Comparison of ENCODE assay signal across 5 cellular contexts in the genomic region with DNA sequence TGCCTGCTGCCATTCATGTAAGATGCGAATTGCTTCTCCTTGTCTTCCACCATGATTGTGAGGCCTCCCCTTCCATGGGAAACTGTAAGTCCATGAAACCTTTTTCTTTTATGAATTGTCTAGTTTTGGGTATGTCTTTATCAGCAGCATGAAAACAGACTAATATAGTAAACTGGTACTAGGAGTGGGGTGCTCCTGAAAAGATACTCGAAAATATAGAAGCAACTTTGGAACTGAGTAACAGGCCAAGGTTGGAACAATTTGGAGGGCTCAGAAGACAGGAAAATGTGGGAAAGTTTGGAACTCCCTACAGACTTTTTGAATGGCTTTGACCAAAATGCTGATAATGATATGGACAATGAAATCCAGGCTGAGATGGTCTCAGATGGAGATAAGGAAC. TPM values are rescaled to one million over a fixed set of nuclear protein-coding genes. Genes with fewer than 3 reads are reported as not detected.
"Had no signal": no experiment of that assay in that cellular context is flagged by ENCODE, and none has a peak within 500 bp of the region (broad histone marks: within the 10 kb centered on the region; RNA-seq: fewer than 3 reads in every experiment).

No MANE protein-coding gene starts in this region.

RNA-seq across cellular contexts. Expression of gene SPATA16, which starts 53.8 kb away (rescaled TPM):
- total RNA-seq: HepG2, HT-29, HT1080, IMR-90 had no signal
- polyA plus RNA-seq: HepG2, IgD-negative memory B cell, IMR-90 had no signal
